In the genomic region with DNA sequence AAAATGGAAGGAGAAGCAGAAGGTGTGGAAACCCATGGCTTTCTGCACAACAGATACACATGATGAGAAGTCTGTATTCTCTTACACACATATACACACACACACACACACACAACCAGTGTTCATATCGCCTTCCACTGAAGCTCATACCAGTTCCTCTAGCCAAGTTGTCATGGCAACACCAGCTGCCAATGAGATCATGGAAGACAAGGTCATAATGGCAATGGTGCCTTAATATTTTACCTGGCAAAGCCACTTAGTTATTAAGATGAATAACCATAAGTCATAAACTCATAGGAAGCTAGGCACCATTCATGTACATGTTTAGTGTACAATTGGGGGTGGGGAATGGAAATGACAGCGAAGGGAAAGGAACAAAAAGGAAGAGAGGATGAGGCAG, we compare ENCODE assay signal across 10 cellular contexts. TPM values are rescaled to one million over a fixed set of nuclear protein-coding genes. Genes with fewer than 3 reads are reported as not detected.
DNase-seq lines count a peak whose midpoint lies in the region; ATAC-seq and TF ChIP-seq lines count a peak whose summit lies in the region.
"Had no signal": no experiment of that assay in that cellular context is flagged by ENCODE, and none has a peak within 500 bp of the region (broad histone marks: within the 10 kb centered on the region; RNA-seq: fewer than 3 reads in every experiment).

No MANE protein-coding gene starts in this region.

- H3K9me3 ChIP-seq in BE2C, result no peaks in the 10 kb centered on the region
- H3K9me3 ChIP-seq in upper lobe of left lung, result no peaks in the 10 kb centered on the region

- peaks cover 18% of the 10 kb centered on the region for H3K36me3 Mint-ChIP-seq in activated T-cell treated with anti-CD3 and anti-CD28 coated beads, Interleukin-2, amount 50 U/mL, for 4 hours (ENCODE audit: insufficient read depth)

- H3K27ac ChIP-seq in upper lobe of left lung, result no peak overlapping the region

- in situ Hi-C loops in SK-MEL-5 (cut with HindIII; ENCODE audit: low pct_unique_long_range_greater_than_20kb, low sequenced_read_pairs), result no loop called here

- H3K4me1 ChIP-seq in BE2C (peaks cover 18% of the 10 kb centered on the region), upper lobe of left lung (peaks cover 24 to 33% (median 27%) of the 10 kb centered on the region in 4 donors)

- no peaks in the 10 kb centered on the region for H3K27me3 Mint-ChIP-seq in activated T-cell treated with anti-CD3 and anti-CD28 coated beads, Interleukin-2, amount 50 U/mL, for 4 hours (ENCODE audit: low read depth)
- H3K27me3 Mint-ChIP-seq: activated B cell treated with CpG ODN at 0.5 μM for 24 hours had no signal

- DNase-seq in BE2C (peak; percentile 55), GM12865 (ENCODE audit: low read depth) (peak; percentile 33), SK-MEL-5 (ENCODE audit: low read depth, low spot score) (peak; percentile 44), fibroblast of the aortic adventitia (ENCODE audit: low read depth) (peak; percentile 46), upper lobe of left lung (no peak), germinal center (ENCODE audit: low spot score) (no peak), SHP77 (lab: John Stamatoyannopoulos, UW) (no peak)
- DNase-seq in activated T-cell treated with anti-CD3 and anti-CD28 coated beads, Interleukin-2, amount 50 U/mL, for 4 hours, result no peak
- DNase-seq: activated B cell treated with CpG ODN at 0.5 μM for 24 hours had no signal

- H3K4me1 Mint-ChIP-seq in activated T-cell treated with anti-CD3 and anti-CD28 coated beads, Interleukin-2, amount 50 U/mL, for 4 hours (ENCODE audit: low read depth), result peaks cover 53% of the 10 kb centered on the region

- no peaks in the 10 kb centered on the region for H3K27me3 ChIP-seq in BE2C
- H3K27me3 ChIP-seq in upper lobe of left lung, result no peaks in the 10 kb centered on the region

- H3K36me3 ChIP-seq in BE2C (no peaks in the 10 kb centered on the region), upper lobe of left lung (no peaks in the 10 kb centered on the region)

- no peaks in the 10 kb centered on the region for H3K9me3 Mint-ChIP-seq in activated T-cell treated with anti-CD3 and anti-CD28 coated beads, Interleukin-2, amount 50 U/mL, for 4 hours
- H3K9me3 Mint-ChIP-seq: activated B cell treated with CpG ODN at 0.5 μM for 24 hours had no signal

- H3K4me3 ChIP-seq in BE2C (ENCODE audit: low read depth, low read length), result no peak overlapping the region
- H3K4me3 ChIP-seq in GM12865 (ENCODE audit: low read depth, low read length), result no peak overlapping the region
- no peak overlapping the region for H3K4me3 ChIP-seq in fibroblast of the aortic adventitia (ENCODE audit: low read depth, low read length)
- H3K4me3 ChIP-seq in upper lobe of left lung, result no peak overlapping the region

- ATAC-seq in upper lobe of left lung (ENCODE audit: low FRiP score in 2 of 2), result no peak
- ATAC-seq in activated T-cell treated with anti-CD3 and anti-CD28 coated beads, Interleukin-2, amount 50 U/mL, for 4 hours, result no peak

- no peak for TF ChIP-seq POLR2A in upper lobe of left lung (IDR thresholded peaks at IDR 0.05)

- TF ChIP-seq EP300 in upper lobe of left lung (IDR thresholded peaks at IDR 0.05), result no peak

- TF ChIP-seq CTCF in BE2C (IDR thresholded peaks at IDR 0.05; ENCODE audit: low read depth, low read length), result no peak
- no peak for TF ChIP-seq CTCF in GM12865 (IDR thresholded peaks at IDR 0.05; ENCODE audit: insufficient read depth, low read depth, low read length, missing control alignments)
- no peak for TF ChIP-seq CTCF in fibroblast of the aortic adventitia (IDR thresholded peaks at IDR 0.05; ENCODE audit: insufficient read depth, low read length)
- no peak for TF ChIP-seq CTCF in upper lobe of left lung (IDR thresholded peaks at IDR 0.05)

- 50 to 68% methylated on average over 2 of the region's 2 CpGs for WGBS in upper lobe of left lung, 2 donors

- no peak overlapping the region for H3K4me3 Mint-ChIP-seq in activated T-cell treated with anti-CD3 and anti-CD28 coated beads, Interleukin-2, amount 50 U/mL, for 4 hours
- H3K4me3 Mint-ChIP-seq: activated B cell treated with CpG ODN at 0.5 μM for 24 hours had no signal

RNA-seq across cellular contexts. Expression of a gene that starts 2.6 kb away (rescaled TPM):
- 11.0 TPM for polyA plus RNA-seq in BE2C (2012; ENCODE audit: insufficient read depth, insufficient read length, low read depth)
- total RNA-seq in SK-MEL-5 (2014; rRNA removed; shearing (Covaris generic)), result 3.9 and 5.8 TPM in 2 replicates
- polyA plus RNA-seq in SK-MEL-5 (2015; cell fraction: cytosol; rRNA removed), result 5.8 and 10.3 TPM in 2 replicates
- 10.6 and 34.4 TPM in 2 replicates for polyA plus RNA-seq in SK-MEL-5 (2015; cell fraction: nucleus; rRNA removed)
- total RNA-seq in fibroblast of the aortic adventitia (ENCODE audit: low replicate concordance), result 2.0 and 3.8 TPM in 2 replicates
- total RNA-seq in upper lobe of left lung, result 10 to 100 TPM; 11.7 to 19.1 (median 17.6) TPM
- total RNA-seq in activated T-cell treated with anti-CD3 and anti-CD28 coated beads, Interleukin-2, amount 50 U/mL, for 4 hours, result 1 to 10 TPM; 3.5 to 4.1 (median 3.6) TPM

RNA-seq across cellular contexts. Expression of a gene that starts 38.4 kb away (rescaled TPM):
- not detected for polyA plus RNA-seq in BE2C (2012; ENCODE audit: insufficient read depth, insufficient read length, low read depth)
- total RNA-seq in SK-MEL-5 (2014; rRNA removed; shearing (Covaris generic)), result 1.2 and 1.8 TPM in 2 replicates
- polyA plus RNA-seq in SK-MEL-5 (2015; cell fraction: cytosol; rRNA removed), result 0.83 and 2.4 TPM in 2 replicates
- polyA plus RNA-seq in SK-MEL-5 (2015; cell fraction: nucleus; rRNA removed), result 3.7 and 8.5 TPM in 2 replicates
- total RNA-seq in fibroblast of the aortic adventitia (ENCODE audit: low replicate concordance) (not detected in 2 replicates), upper lobe of left lung (under 1 TPM in 3 of 6 donors, not detected in 3; 0.13 to 0.44 (median 0.17) TPM)
- total RNA-seq in activated T-cell treated with anti-CD3 and anti-CD28 coated beads, Interleukin-2, amount 50 U/mL, for 4 hours, result under 1 TPM; 0.11 to 0.24 (median 0.18) TPM
- total RNA-seq: activated B cell treated with CpG ODN at 0.5 μM for 24 hours had no signal

RNA-seq across cellular contexts. Expression of a gene that starts 55.2 kb away (rescaled TPM):
- not detected for polyA plus RNA-seq in BE2C (2012; ENCODE audit: insufficient read depth, insufficient read length, low read depth)
- total RNA-seq in SK-MEL-5 (2014; rRNA removed; shearing (Covaris generic)), result not detected in 2 replicates
- polyA plus RNA-seq in SK-MEL-5 (2015; cell fraction: cytosol; rRNA removed), result not detected in 2 replicates
- not detected in 2 replicates for polyA plus RNA-seq in SK-MEL-5 (2015; cell fraction: nucleus; rRNA removed)
- total RNA-seq in fibroblast of the aortic adventitia (ENCODE audit: low replicate concordance), result not detected in 2 replicates
- total RNA-seq in upper lobe of left lung, result not detected
- total RNA-seq in activated T-cell treated with anti-CD3 and anti-CD28 coated beads, Interleukin-2, amount 50 U/mL, for 4 hours, result not detected
- total RNA-seq: activated B cell treated with CpG ODN at 0.5 μM for 24 hours, posterior vena cava had no signal

Comparison
In these comparisons a context has a peak if more than half of its experiments do, and no peak if none do; other contexts are left out.
1. DNase-seq: peak in BE2C (single experiment), GM12865 (single experiment), SK-MEL-5 (single experiment) and fibroblast of the aortic adventitia (single experiment); none in upper lobe of left lung (0 of 2), germinal center (single experiment), activated T-cell treated with anti-CD3 and anti-CD28 coated beads, Interleukin-2, amount 50 U/mL, for 4 hours (single experiment) and SHP77 (0 of 2).